Comparison of ENCODE assay signal across 26 cellular contexts in genomic region chr1:53519412-53519811, GRCh38.
DNase-seq lines count a peak whose midpoint lies in the region; ATAC-seq, FAIRE-seq and TF ChIP-seq lines count a peak whose summit lies in the region.
"Had no signal": no experiment of that assay in that cellular context is flagged by ENCODE, and none has a peak within 500 bp of the region (broad histone marks: within the 10 kb centered on the region; RNA-seq: fewer than 3 reads in every experiment).

No MANE protein-coding gene starts in this region.

- no peak for DNase-seq in HepG2 (ENCODE audit: low spot score)
- no peak for DNase-seq in right lobe of liver
- DNase-seq in astrocyte of the spinal cord (ENCODE audit: low read depth, low spot score), result peak; percentile 23
- DNase-seq in neural progenitor cell (ENCODE audit: low spot score), result peak; percentile 76
- DNase-seq in NCI-H1436 (lab: John Stamatoyannopoulos, UW), result no peak
- no peak for DNase-seq in NAMALWA (ENCODE audit: low spot score)
- no peak for DNase-seq in SK-N-DZ (ENCODE audit: low spot score)
- no peak for DNase-seq in SW 1271 (lab: John Stamatoyannopoulos, UW)
- DNase-seq: activated naive CD4-positive, alpha-beta T cell treated with anti-CD3 and anti-CD28 coated beads, Interleukin-2, amount 50 U/mL, for 16 hours; effector CD8-positive, alpha-beta T cell; erythroblast; foreskin melanocyte; HCEC 1CT; NCI-H1105 treated with DMSO at 0.1 percent for 48 hours; NCI-H2029 treated with DMSO at 0.1 percent for 48 hours; NCI-H226; NCI-H748 treated with DMSO at 0.1 percent for 48 hours; nephron progenitor cell; T-helper 9 cell had no signal

- CTCF ChIA-PET in HepG2 (lab: Yijun Ruan, JAX; ENCODE audit: low intra/inter-chr PET ratio, low total read pairs), result no interaction called here

- POLR2A ChIA-PET in HepG2 (lab: Yijun Ruan, JAX), result no interaction called here

- no peak for TF ChIP-seq EP300 in HepG2 (IDR thresholded peaks at IDR 0.05; ENCODE audit: low read depth in 2 of 2, low read length in 2 of 2)
- TF ChIP-seq EP300 in HepG2 (CRISPR knock-in tag; IDR thresholded peaks at IDR 0.05; ENCODE audit: borderline replicate concordance), result no peak

- H3K4me1 ChIP-seq in HepG2 (ENCODE audit: insufficient read depth, low read length) (no peaks in the 10 kb centered on the region), right lobe of liver (no peaks in the 10 kb centered on the region), neural progenitor cell (peaks cover 8% of the 10 kb centered on the region)
- H3K4me1 ChIP-seq: upper lobe of left lung had no signal

- FAIRE-seq in HepG2 (lab: Jason Lieb, UNC), result no peak

- H2AFZ ChIP-seq in HepG2 (ENCODE audit: low read length) (no peak overlapping the region), neural progenitor cell (replicated peaks) (no peak overlapping the region)

- H3K27ac ChIP-seq in HepG2 (ENCODE audit: extremely low read length, insufficient read depth, low read length) (no peak overlapping the region), right lobe of liver (no peak overlapping the region), neural progenitor cell (no peak overlapping the region)
- H3K27ac ChIP-seq: C4-2B, RWPE1, upper lobe of left lung had no signal

- H3K27ac Mint-ChIP-seq in neural progenitor cell, result peak overlapping the region; percentile 96
- H3K27ac Mint-ChIP-seq: activated T-helper 1 cell treated with anti-CD3 and anti-CD28 coated beads, Interleukin-12 subunit alpha, Interleukin-12 subunit beta, Interleukin-2, Interleukin-4 antibody, amounts not matched to agents 30 ng/mL and 10 ng/mL and 1 ng/mL, durations not matched to agents 14 hours and 24 hours and 36 hours; IgD-negative memory B cell; nephron progenitor cell; WTC11 had no signal

- H3K9ac ChIP-seq in HepG2 (ENCODE audit: insufficient read depth, low read depth, low read length) (no peak overlapping the region), neural progenitor cell (no peak overlapping the region)

- H3K4me2 ChIP-seq in HepG2 (ENCODE audit: low read depth, low read length) (no peak overlapping the region), neural progenitor cell (peak overlapping the region; percentile 1)

- ATAC-seq in HepG2 (peak; percentile 27; the same call in 2 of the 3 replicates), right lobe of liver (no peak)

- TF ChIP-seq CTCF in HepG2 (CRISPR knock-in tag; IDR thresholded peaks at IDR 0.05), result no peak
- no peak for TF ChIP-seq CTCF in right lobe of liver (IDR thresholded peaks at IDR 0.05)
- no peak for TF ChIP-seq CTCF in astrocyte of the spinal cord (IDR thresholded peaks at IDR 0.05; ENCODE audit: low read depth, low read length)
- no peak for TF ChIP-seq CTCF in neural progenitor cell (IDR thresholded peaks at IDR 0.05)

- H3K4me1 Mint-ChIP-seq in neural progenitor cell, result peaks cover 26% of the 10 kb centered on the region
- H3K4me1 Mint-ChIP-seq: IgD-negative memory B cell, WTC11 had no signal

- H3K36me3 ChIP-seq in HepG2 (replicated peaks in 1 of 2; ENCODE audit: control insufficient read depth in 1 of 2, insufficient read depth in 2 of 2, low read length in 2 of 2) (no peaks in the 10 kb centered on the region), right lobe of liver (no peaks in the 10 kb centered on the region), neural progenitor cell (no peaks in the 10 kb centered on the region)
- H3K36me3 ChIP-seq: ascending aorta, upper lobe of left lung had no signal

- no peak overlapping the region for H3K4me3 Mint-ChIP-seq in neural progenitor cell
- H3K4me3 Mint-ChIP-seq: activated T-helper 1 cell treated with anti-CD3 and anti-CD28 coated beads, Interleukin-12 subunit alpha, Interleukin-12 subunit beta, Interleukin-2, Interleukin-4 antibody, amounts not matched to agents 30 ng/mL and 10 ng/mL and 1 ng/mL, durations not matched to agents 14 hours and 24 hours and 36 hours; IgD-negative memory B cell; nephron progenitor cell; WTC11 had no signal

- no peaks in the 10 kb centered on the region for H3K9me3 ChIP-seq in HepG2 (ENCODE audit: low read length)
- H3K9me3 ChIP-seq in right lobe of liver, result no peaks in the 10 kb centered on the region
- H3K9me3 ChIP-seq in neural progenitor cell (ENCODE audit: low read depth), result no peaks in the 10 kb centered on the region
- H3K9me3 ChIP-seq: ascending aorta, upper lobe of left lung had no signal

- H3K36me3 Mint-ChIP-seq in neural progenitor cell, result no peaks in the 10 kb centered on the region
- H3K36me3 Mint-ChIP-seq: IgD-negative memory B cell, WTC11 had no signal

- peaks cover 5% of the 10 kb centered on the region for H3K27me3 Mint-ChIP-seq in neural progenitor cell (ENCODE audit: insufficient read depth, low read depth)
- H3K27me3 Mint-ChIP-seq: IgD-negative memory B cell had no signal

- TF ChIP-seq RAD21 in HepG2 (CRISPR knock-in tag; IDR thresholded peaks at IDR 0.05), result no peak

- H3K9me3 Mint-ChIP-seq in neural progenitor cell, result no peaks in the 10 kb centered on the region
- H3K9me3 Mint-ChIP-seq: activated T-helper 1 cell treated with anti-CD3 and anti-CD28 coated beads, Interleukin-12 subunit alpha, Interleukin-12 subunit beta, Interleukin-2, Interleukin-4 antibody, amounts not matched to agents 30 ng/mL and 10 ng/mL and 1 ng/mL, durations not matched to agents 14 hours and 24 hours and 36 hours; nephron progenitor cell; WTC11 had no signal

- intact Hi-C loops in HepG2 (cut with micrococcal nuclease; ENCODE audit: unreplicated experiment) (no loop called here), right lobe of liver (cut with DNase I) (no loop called here)

- H4K20me1 ChIP-seq in HepG2 (ENCODE audit: insufficient read depth, low read length) (no peaks in the 10 kb centered on the region), neural progenitor cell (ENCODE audit: low read depth) (no peaks in the 10 kb centered on the region)

- WGBS in HepG2 (ENCODE audit: low lambda C conversion rate), result 5% methylated on average over 5 of the region's 8 CpGs
- 33% methylated on average over 1 of the region's 8 CpGs for WGBS in right lobe of liver (ENCODE audit: insufficient coverage, low coverage, low lambda C conversion rate, missing lambda C conversion rate)

- peaks cover 6 to 24% of the 10 kb centered on the region in 2 experiments; a peak in 4 of 5 replicates for H3K27me3 ChIP-seq in HepG2 (ENCODE audit: control insufficient read depth in 1 of 2, insufficient read depth in 2 of 2, low read length in 2 of 2)
- H3K27me3 ChIP-seq in right lobe of liver, result no peaks in the 10 kb centered on the region
- no peaks in the 10 kb centered on the region for H3K27me3 ChIP-seq in neural progenitor cell
- H3K27me3 ChIP-seq: ascending aorta, upper lobe of left lung had no signal

- H3K4me3 ChIP-seq in HepG2 (replicated peaks in 1 of 3; ENCODE audit: insufficient read depth in 1 of 3, low read depth in 2 of 3, low read length in 3 of 3) (no peak overlapping the region), right lobe of liver (no peak overlapping the region), astrocyte of the spinal cord (ENCODE audit: low read depth, low read length) (no peak overlapping the region), neural progenitor cell (no peak overlapping the region)
- H3K4me3 ChIP-seq: ascending aorta, upper lobe of left lung had no signal

- H3K79me2 ChIP-seq in HepG2 (ENCODE audit: insufficient read depth, low read length) (no peaks in the 10 kb centered on the region), neural progenitor cell (ENCODE audit: low read depth) (no peaks in the 10 kb centered on the region)

- no peaks in the 10 kb centered on the region for H3F3A ChIP-seq in neural progenitor cell (ENCODE audit: low read depth)

- in situ Hi-C loops in HepG2 (cut with HindIII; ENCODE audit: extremely low pct_ligation_motif_present, low pct_unique_long_range_greater_than_20kb) (no loop called here), astrocyte of the spinal cord (cut with HindIII; ENCODE audit: low sequenced_read_pairs) (no loop called here)

- no TSS peak for BruUV-seq in HepG2 (replicated peaks; lab: Mats Ljungman, UMichigan)

- TF ChIP-seq POLR2A in HepG2 (IDR thresholded peaks at IDR 0.05; ENCODE audit: insufficient read depth in 1 of 2, low read depth in 2 of 2, low read length in 2 of 2) (no peak), right lobe of liver (IDR thresholded peaks at IDR 0.05) (no peak)

TF ChIP-seq in HepG2, 621 proteins besides CTCF, POLR2A, EP300 and RAD21 (continues in another document):
- TF ChIP-seq ZMAT5 (CRISPR knock-in tag; IDR thresholded peaks at IDR 0.05; ENCODE audit: borderline replicate concordance, low read depth) (no peak), SKI (IDR thresholded peaks at IDR 0.05; ENCODE audit: partially characterized antibody) (no peak), ATRX (CRISPR knock-in tag; IDR thresholded peaks at IDR 0.05; ENCODE audit: borderline replicate concordance) (no peak), AGO1 (IDR thresholded peaks at IDR 0.05; ENCODE audit: low read depth, low read length, poor library complexity, severe bottlenecking) (no peak), ZNF414 (CRISPR knock-in tag; IDR thresholded peaks at IDR 0.05) (no peak), REXO4 (CRISPR knock-in tag; IDR thresholded peaks at IDR 0.05; ENCODE audit: borderline replicate concordance) (no peak), ATF7 (IDR thresholded peaks at IDR 0.05) (no peak), ATF7 (CRISPR knock-in tag; IDR thresholded peaks at IDR 0.05) (no peak)

Comparison
In these comparisons a context has a peak if more than half of its experiments do, and no peak if none do; other contexts are left out.
1. DNase-seq: peak in astrocyte of the spinal cord (single experiment) and neural progenitor cell (single experiment); none in HepG2 (single experiment), right lobe of liver (0 of 3), NCI-H1436 (single experiment), NAMALWA (single experiment), SK-N-DZ (single experiment) and SW 1271 (0 of 2).